2 cellular contexts compared by ENCODE assay signal in the genomic region with DNA sequence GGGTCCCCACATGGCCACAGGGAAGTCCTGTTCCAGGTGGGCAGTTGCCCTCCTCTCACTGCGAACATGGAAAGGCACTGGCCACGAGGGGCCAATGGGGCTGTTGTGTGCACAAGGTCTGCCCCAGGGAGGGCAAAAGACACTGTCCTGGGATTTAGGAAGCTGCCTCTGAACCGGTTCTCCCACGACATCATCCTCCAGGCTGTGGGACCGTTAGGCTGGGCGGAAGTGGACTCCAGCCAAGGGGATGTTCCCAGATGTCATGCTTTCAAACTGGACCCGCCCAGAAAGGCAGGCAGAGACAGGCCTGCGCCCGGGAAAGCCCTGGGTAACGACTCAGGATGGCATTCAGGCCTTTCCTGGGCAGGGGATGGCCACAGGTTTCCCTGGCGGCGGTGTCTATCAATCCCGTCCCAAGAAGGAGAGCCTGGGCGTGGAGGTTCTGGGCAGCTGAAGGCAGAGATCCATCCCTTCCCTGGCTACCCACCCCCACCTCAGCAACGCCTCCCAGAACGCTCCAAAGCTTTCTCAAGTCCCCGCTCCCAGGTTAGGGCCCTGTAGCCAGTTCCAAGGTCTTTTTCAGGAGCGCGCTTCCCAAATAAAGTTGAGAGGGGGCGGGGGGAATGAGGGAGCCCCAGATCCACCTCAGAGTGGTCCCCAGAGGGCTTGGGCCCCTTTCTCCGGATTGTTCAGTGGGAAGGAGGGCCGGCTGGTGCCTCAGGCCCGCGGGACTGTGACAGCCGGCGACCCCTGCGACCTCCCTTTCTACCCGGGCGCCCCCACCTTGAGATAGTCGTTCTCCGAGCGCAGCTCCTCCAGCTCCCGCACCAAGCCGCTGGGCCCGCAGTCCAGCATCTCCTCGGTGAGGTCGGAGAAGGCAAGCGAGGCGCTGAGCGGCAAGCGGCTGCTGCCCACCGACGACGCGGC.
TF ChIP-seq lines count a peak whose summit lies in the region.

No MANE protein-coding gene starts in this region.

TF ChIP-seq in HEK293, 187 proteins besides CTCF, POLR2A, EP300 and RAD21 (continued from another document and continues in another):
- TF ChIP-seq OVOL3 (tag by site-specific recombination; IDR thresholded peaks at IDR 0.05) (peak; percentile 88), ZNF138 (tag by site-specific recombination; IDR thresholded peaks at IDR 0.05; ENCODE audit: borderline replicate concordance) (no peak), ZNF248 (tag by site-specific recombination; IDR thresholded peaks at IDR 0.05) (no peak), ZNF169 (tag by site-specific recombination; IDR thresholded peaks at IDR 0.05) (no peak), ZNF560 (tag by site-specific recombination; IDR thresholded peaks at IDR 0.05; ENCODE audit: borderline replicate concordance) (no peak), YY1 (tag by site-specific recombination; IDR thresholded peaks at IDR 0.05) (no peak), ZNF37A (tag by site-specific recombination; IDR thresholded peaks at IDR 0.05) (no peak), ZNF600 (tag by site-specific recombination; IDR thresholded peaks at IDR 0.05) (peak; percentile 84), ZNF548 (tag by site-specific recombination; IDR thresholded peaks at IDR 0.05) (no peak), ZNF404 (tag by site-specific recombination; IDR thresholded peaks at IDR 0.05) (no peak), EGR2 (tag by site-specific recombination; IDR thresholded peaks at IDR 0.05; ENCODE audit: low read depth) (peak; percentile 58; the same call in 1 of the 2 replicates), ZNF19 (tag by site-specific recombination; IDR thresholded peaks at IDR 0.05; ENCODE audit: low read depth) (no peak), SP2 (tag by site-specific recombination; IDR thresholded peaks at IDR 0.05) (peak; percentile 78), HOXC10 (CRISPR knock-in tag; IDR thresholded peaks at IDR 0.05) (no peak), ZNF274 (IDR thresholded peaks at IDR 0.05; ENCODE audit: low read length) (no peak), ZNF274 (tag by site-specific recombination; IDR thresholded peaks at IDR 0.05; ENCODE audit: borderline replicate concordance) (no peak), KLF1 (tag by site-specific recombination; IDR thresholded peaks at IDR 0.05) (peak; percentile 80)
- TF ChIP-seq, protein P1, sequence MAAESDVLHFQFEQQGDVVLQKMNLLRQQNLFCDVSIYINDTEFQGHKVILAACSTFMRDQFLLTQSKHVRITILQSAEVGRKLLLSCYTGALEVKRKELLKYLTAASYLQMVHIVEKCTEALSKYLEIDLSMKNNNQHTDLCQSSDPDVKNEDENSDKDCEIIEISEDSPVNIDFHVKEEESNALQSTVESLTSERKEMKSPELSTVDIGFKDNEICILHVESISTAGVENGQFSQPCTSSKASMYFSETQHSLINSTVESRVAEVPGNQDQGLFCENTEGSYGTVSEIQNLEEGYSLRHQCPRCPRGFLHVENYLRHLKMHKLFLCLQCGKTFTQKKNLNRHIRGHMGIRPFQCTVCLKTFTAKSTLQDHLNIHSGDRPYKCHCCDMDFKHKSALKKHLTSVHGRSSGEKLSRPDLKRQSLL (tag by site-specific recombination; IDR thresholded peaks at IDR 0.05): no peak
- TF ChIP-seq, protein P2, sequence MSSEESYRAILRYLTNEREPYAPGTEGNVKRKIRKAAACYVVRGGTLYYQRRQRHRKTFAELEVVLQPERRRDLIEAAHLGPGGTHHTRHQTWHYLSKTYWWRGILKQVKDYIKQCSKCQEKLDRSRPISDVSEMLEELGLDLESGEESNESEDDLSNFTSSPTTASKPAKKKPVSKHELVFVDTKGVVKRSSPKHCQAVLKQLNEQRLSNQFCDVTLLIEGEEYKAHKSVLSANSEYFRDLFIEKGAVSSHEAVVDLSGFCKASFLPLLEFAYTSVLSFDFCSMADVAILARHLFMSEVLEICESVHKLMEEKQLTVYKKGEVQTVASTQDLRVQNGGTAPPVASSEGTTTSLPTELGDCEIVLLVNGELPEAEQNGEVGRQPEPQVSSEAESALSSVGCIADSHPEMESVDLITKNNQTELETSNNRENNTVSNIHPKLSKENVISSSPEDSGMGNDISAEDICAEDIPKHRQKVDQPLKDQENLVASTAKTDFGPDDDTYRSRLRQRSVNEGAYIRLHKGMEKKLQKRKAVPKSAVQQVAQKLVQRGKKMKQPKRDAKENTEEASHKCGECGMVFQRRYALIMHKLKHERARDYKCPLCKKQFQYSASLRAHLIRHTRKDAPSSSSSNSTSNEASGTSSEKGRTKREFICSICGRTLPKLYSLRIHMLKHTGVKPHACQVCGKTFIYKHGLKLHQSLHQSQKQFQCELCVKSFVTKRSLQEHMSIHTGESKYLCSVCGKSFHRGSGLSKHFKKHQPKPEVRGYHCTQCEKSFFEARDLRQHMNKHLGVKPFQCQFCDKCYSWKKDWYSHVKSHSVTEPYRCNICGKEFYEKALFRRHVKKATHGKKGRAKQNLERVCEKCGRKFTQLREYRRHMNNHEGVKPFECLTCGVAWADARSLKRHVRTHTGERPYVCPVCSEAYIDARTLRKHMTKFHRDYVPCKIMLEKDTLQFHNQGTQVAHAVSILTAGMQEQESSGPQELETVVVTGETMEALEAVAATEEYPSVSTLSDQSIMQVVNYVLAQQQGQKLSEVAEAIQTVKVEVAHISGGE (tag by site-specific recombination; conservative IDR thresholded peaks at IDR 0.05; ENCODE audit: low read depth): no peak
- TF ChIP-seq, protein P3, sequence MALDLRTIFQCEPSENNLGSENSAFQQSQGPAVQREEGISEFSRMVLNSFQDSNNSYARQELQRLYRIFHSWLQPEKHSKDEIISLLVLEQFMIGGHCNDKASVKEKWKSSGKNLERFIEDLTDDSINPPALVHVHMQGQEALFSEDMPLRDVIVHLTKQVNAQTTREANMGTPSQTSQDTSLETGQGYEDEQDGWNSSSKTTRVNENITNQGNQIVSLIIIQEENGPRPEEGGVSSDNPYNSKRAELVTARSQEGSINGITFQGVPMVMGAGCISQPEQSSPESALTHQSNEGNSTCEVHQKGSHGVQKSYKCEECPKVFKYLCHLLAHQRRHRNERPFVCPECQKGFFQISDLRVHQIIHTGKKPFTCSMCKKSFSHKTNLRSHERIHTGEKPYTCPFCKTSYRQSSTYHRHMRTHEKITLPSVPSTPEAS (tag by site-specific recombination; IDR thresholded peaks at IDR 0.05): no peak
- TF ChIP-seq, protein P4, sequence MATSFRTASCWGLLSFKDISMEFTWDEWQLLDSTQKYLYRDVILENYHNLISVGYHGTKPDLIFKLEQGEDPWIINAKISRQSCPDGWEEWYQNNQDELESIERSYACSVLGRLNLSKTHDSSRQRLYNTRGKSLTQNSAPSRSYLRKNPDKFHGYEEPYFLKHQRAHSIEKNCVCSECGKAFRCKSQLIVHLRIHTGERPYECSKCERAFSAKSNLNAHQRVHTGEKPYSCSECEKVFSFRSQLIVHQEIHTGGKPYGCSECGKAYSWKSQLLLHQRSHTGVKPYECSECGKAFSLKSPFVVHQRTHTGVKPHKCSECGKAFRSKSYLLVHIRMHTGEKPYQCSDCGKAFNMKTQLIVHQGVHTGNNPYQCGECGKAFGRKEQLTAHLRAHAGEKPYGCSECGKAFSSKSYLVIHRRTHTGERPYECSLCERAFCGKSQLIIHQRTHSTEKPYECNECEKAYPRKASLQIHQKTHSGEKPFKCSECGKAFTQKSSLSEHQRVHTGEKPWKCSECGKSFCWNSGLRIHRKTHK (tag by site-specific recombination; IDR thresholded peaks at IDR 0.05): no peak

TF ChIP-seq in HepG2, 621 proteins besides CTCF, POLR2A, EP300 and RAD21 (continued from another document and continues in another):
- no peak for TF ChIP-seq ATF7 (IDR thresholded peaks at IDR 0.05)
- TF ChIP-seq ATF7 (CRISPR knock-in tag; IDR thresholded peaks at IDR 0.05): peak; percentile 12; the same call in 1 of the 2 replicates
- peak; percentile 70 for TF ChIP-seq ZNF225 (CRISPR knock-in tag; IDR thresholded peaks at IDR 0.05)
- no peak for TF ChIP-seq ZNF570 (CRISPR knock-in tag; IDR thresholded peaks at IDR 0.05; ENCODE audit: borderline replicate concordance)
- peak; percentile 68; the same call in 1 of the 2 replicates for TF ChIP-seq ZNF746 (CRISPR knock-in tag; IDR thresholded peaks at IDR 0.05)
- TF ChIP-seq, protein P5, sequence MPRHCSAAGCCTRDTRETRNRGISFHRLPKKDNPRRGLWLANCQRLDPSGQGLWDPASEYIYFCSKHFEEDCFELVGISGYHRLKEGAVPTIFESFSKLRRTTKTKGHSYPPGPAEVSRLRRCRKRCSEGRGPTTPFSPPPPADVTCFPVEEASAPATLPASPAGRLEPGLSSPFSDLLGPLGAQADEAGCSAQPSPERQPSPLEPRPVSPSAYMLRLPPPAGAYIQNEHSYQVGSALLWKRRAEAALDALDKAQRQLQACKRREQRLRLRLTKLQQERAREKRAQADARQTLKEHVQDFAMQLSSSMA (CRISPR knock-in tag; IDR thresholded peaks at IDR 0.05): peak; percentile 84; the same call in 1 of the 2 replicates
- peak; percentile 73; the same call in 1 of the 2 replicates for TF ChIP-seq ZNF788 (CRISPR knock-in tag; IDR thresholded peaks at IDR 0.05; ENCODE audit: borderline replicate concordance)
- TF ChIP-seq ZNF777 (CRISPR knock-in tag; IDR thresholded peaks at IDR 0.05): peak; percentile 93
- peak; percentile 62 for TF ChIP-seq KDM2A (CRISPR knock-in tag; IDR thresholded peaks at IDR 0.05; ENCODE audit: borderline replicate concordance, low read depth)
- 0 out of 2 replicates have a peak, but pooled peaks have one; percentile 31 for TF ChIP-seq AKAP8 (CRISPR knock-in tag; IDR thresholded peaks at IDR 0.05)
- TF ChIP-seq, protein P6, sequence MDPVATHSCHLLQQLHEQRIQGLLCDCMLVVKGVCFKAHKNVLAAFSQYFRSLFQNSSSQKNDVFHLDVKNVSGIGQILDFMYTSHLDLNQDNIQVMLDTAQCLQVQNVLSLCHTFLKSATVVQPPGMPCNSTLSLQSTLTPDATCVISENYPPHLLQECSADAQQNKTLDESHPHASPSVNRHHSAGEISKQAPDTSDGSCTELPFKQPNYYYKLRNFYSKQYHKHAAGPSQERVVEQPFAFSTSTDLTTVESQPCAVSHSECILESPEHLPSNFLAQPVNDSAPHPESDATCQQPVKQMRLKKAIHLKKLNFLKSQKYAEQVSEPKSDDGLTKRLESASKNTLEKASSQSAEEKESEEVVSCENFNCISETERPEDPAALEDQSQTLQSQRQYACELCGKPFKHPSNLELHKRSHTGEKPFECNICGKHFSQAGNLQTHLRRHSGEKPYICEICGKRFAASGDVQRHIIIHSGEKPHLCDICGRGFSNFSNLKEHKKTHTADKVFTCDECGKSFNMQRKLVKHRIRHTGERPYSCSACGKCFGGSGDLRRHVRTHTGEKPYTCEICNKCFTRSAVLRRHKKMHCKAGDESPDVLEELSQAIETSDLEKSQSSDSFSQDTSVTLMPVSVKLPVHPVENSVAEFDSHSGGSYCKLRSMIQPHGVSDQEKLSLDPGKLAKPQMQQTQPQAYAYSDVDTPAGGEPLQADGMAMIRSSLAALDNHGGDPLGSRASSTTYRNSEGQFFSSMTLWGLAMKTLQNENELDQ (CRISPR knock-in tag; IDR thresholded peaks at IDR 0.05; ENCODE audit: borderline replicate concordance): no peak
- TF ChIP-seq ZNF430 (CRISPR knock-in tag; IDR thresholded peaks at IDR 0.05): peak; percentile 43; the same call in 1 of the 2 replicates
- no peak for TF ChIP-seq ZNF367 (CRISPR knock-in tag; IDR thresholded peaks at IDR 0.05; ENCODE audit: borderline replicate concordance)
- 0 out of 2 replicates have a peak, but pooled peaks have one; percentile 26 for TF ChIP-seq ZNF441 (CRISPR knock-in tag; IDR thresholded peaks at IDR 0.05; ENCODE audit: borderline replicate concordance)
- 0 out of 2 replicates have a peak, but pooled peaks have one; percentile 26 for TF ChIP-seq FOXK1 (CRISPR knock-in tag; IDR thresholded peaks at IDR 0.05; ENCODE audit: borderline replicate concordance, low read depth)
- TF ChIP-seq ETV5 (CRISPR knock-in tag; IDR thresholded peaks at IDR 0.05; ENCODE audit: borderline replicate concordance): peak; percentile 90
- TF ChIP-seq ZNF605 (CRISPR knock-in tag; IDR thresholded peaks at IDR 0.05): peak; percentile 91
- TF ChIP-seq, protein P7, sequence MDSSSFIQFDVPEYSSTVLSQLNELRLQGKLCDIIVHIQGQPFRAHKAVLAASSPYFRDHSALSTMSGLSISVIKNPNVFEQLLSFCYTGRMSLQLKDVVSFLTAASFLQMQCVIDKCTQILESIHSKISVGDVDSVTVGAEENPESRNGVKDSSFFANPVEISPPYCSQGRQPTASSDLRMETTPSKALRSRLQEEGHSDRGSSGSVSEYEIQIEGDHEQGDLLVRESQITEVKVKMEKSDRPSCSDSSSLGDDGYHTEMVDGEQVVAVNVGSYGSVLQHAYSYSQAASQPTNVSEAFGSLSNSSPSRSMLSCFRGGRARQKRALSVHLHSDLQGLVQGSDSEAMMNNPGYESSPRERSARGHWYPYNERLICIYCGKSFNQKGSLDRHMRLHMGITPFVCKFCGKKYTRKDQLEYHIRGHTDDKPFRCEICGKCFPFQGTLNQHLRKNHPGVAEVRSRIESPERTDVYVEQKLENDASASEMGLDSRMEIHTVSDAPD (CRISPR knock-in tag; IDR thresholded peaks at IDR 0.05): peak; percentile 78; the same call in 1 of the 2 replicates
- peak; percentile 28 for TF ChIP-seq ZEB1 (IDR thresholded peaks at IDR 0.05; ENCODE audit: insufficient replicate concordance, low read depth)
- TF ChIP-seq MIER3 (CRISPR knock-in tag; IDR thresholded peaks at IDR 0.05; ENCODE audit: borderline replicate concordance): no peak; the same call in 1 of the 2 replicates
- TF ChIP-seq KMT2A (CRISPR knock-in tag; IDR thresholded peaks at IDR 0.05): peak; percentile 42
- TF ChIP-seq GABPB1 (CRISPR knock-in tag; IDR thresholded peaks at IDR 0.05): peak; percentile 75
- TF ChIP-seq, protein P8, sequence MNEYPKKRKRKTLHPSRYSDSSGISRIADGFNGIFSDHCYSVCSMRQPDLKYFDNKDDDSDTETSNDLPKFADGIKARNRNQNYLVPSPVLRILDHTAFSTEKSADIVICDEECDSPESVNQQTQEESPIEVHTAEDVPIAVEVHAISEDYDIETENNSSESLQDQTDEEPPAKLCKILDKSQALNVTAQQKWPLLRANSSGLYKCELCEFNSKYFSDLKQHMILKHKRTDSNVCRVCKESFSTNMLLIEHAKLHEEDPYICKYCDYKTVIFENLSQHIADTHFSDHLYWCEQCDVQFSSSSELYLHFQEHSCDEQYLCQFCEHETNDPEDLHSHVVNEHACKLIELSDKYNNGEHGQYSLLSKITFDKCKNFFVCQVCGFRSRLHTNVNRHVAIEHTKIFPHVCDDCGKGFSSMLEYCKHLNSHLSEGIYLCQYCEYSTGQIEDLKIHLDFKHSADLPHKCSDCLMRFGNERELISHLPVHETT (CRISPR knock-in tag; conservative IDR thresholded peaks at IDR 0.05): no peak
- TF ChIP-seq PHF20 (CRISPR knock-in tag; IDR thresholded peaks at IDR 0.05): peak; percentile 52; the same call in 1 of the 2 replicates
- 0 out of 2 replicates have a peak, but pooled peaks have one; percentile 57 for TF ChIP-seq ZNF337 (CRISPR knock-in tag; IDR thresholded peaks at IDR 0.05; ENCODE audit: borderline replicate concordance, low read depth)
- TF ChIP-seq ZNF768 (CRISPR knock-in tag; IDR thresholded peaks at IDR 0.05): peak; percentile 11; the same call in 1 of the 2 replicates
- TF ChIP-seq, protein P9, sequence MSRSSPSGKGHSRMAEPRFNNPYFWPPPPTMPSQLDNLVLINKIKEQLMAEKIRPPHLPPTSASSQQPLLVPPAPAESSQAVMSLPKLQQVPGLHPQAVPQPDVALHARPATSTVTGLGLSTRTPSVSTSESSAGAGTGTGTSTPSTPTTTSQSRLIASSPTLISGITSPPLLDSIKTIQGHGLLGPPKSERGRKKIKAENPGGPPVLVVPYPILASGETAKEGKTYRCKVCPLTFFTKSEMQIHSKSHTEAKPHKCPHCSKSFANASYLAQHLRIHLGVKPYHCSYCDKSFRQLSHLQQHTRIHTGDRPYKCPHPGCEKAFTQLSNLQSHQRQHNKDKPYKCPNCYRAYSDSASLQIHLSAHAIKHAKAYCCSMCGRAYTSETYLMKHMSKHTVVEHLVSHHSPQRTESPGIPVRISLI (CRISPR knock-in tag; IDR thresholded peaks at IDR 0.05; ENCODE audit: borderline replicate concordance): peak; percentile 16; the same call in 1 of the 2 replicates
- TF ChIP-seq SMYD3 (CRISPR knock-in tag; IDR thresholded peaks at IDR 0.05): peak; percentile 69; the same call in 1 of the 2 replicates
